In genomic region chr19:1428738-1429391, GRCh38 we compare ENCODE assay signal across 20 cellular contexts. TPM values are rescaled to one million over a fixed set of nuclear protein-coding genes. Genes with fewer than 3 reads are reported as not detected.
A peak's percentile ranks its signal among the peaks of the same experiment; 100 is the strongest.
DNase-seq lines count a peak whose midpoint lies in the region; ATAC-seq, FAIRE-seq and TF ChIP-seq lines count a peak whose summit lies in the region.
"Had no signal": no experiment of that assay in that cellular context is flagged by ENCODE, and none has a peak within 500 bp of the region (broad histone marks: within the 10 kb centered on the region; RNA-seq: fewer than 3 reads in every experiment).

No MANE protein-coding gene starts in this region.

- POLR2A ChIA-PET in RWPE1 (lab: Yijun Ruan, JAX; ENCODE audit: low non-redundant PET): interaction anchor here (0.7 kb wide), 1 partner anchor 91 kb away, joined by 3 read pairs; no protein-coding TSS in a partner anchor
- POLR2A ChIA-PET in H1 (lab: Charles Lee; ENCODE audit: partially characterized antibody): interaction anchor here (0.6 to 1.0 kb wide), 6 partner anchors 10 to 216 kb away, joined by 3 to 4 read pairs (median 3); no protein-coding TSS in a partner anchor
- POLR2A ChIA-PET in activated CD8-positive, alpha-beta T cell treated with anti-CD3 and anti-CD28 coated beads, Interleukin-2, amount 10 ng/mL, durations not matched to agents 7 days and 5 days (lab: Charles Lee): no interaction called here

- TF ChIP-seq CTCF in RWPE1 (conservative IDR thresholded peaks at IDR 0.05; ENCODE audit: low read depth): no peak
- no peak for TF ChIP-seq CTCF in H1 (IDR thresholded peaks at IDR 0.05; ENCODE audit: control extremely low read depth in 1 of 3, insufficient read depth in 1 of 3, low read depth in 1 of 3, low read length in 3 of 3)

- H3K4me1 ChIP-seq in BLaER1: peaks cover 63% of the 10 kb centered on the region
- peaks cover 0 to under 1% (median 0%) of the 10 kb centered on the region in 4 experiments; a peak in 1 of 7 replicates for H3K4me1 ChIP-seq in H1 (replicated peaks in 1 of 4; ENCODE audit: control insufficient read depth in 3 of 4, insufficient read depth in 4 of 4, low read length in 3 of 4)

- no peak overlapping the region for H2BK120ac ChIP-seq in H1 (replicated peaks; ENCODE audit: low read depth, low read length)

- H3K4me2 ChIP-seq in BLaER1 (peak overlapping the region; percentile 94), H1 (ENCODE audit: insufficient read depth in 1 of 2, low read depth in 2 of 2, low read length in 2 of 2) (no peak overlapping the region)

- DNase-seq in RWPE1 (ENCODE audit: low spot score): no peak
- DNase-seq in H1 (ENCODE audit: low read depth in 1 of 2, low spot score in 2 of 2): no peak
- DNase-seq in left lobe of liver (ENCODE audit: low spot score): no peak
- DNase-seq in activated CD8-positive, alpha-beta T cell treated with anti-CD3 and anti-CD28 coated beads, Interleukin-2, amount 10 ng/mL, durations not matched to agents 7 days and 5 days: no peak
- DNase-seq in KG1 (lab: John Stamatoyannopoulos, UW): no peak
- DNase-seq in LoVo (ENCODE audit: low spot score): no peak
- DNase-seq: Calu3; CD8-positive, alpha-beta T cell; HFFc6; MV-4-11; NCI-H1694 treated with DMSO at 0.1 percent for 48 hours; NCI-H774; OCI-M1; SIG-M5 had no signal

- no peaks in the 10 kb centered on the region for H3K23me2 ChIP-seq in H1 (ENCODE audit: low read depth, low read length)

- CTCF ChIA-PET in RWPE1 (lab: Yijun Ruan, JAX) (interaction anchor here (0.6 to 1.2 kb wide), 3 partner anchors 16 to 149 kb away, joined by 3 to 4 read pairs (median 4); no protein-coding TSS in a partner anchor), H1 (lab: Charles Lee; ENCODE audit: partially characterized antibody) (interaction anchor here (1.2 kb wide), 1 partner anchor 26 kb away, joined by 4 read pairs; no protein-coding TSS in a partner anchor)
- CTCF ChIA-PET in activated CD8-positive, alpha-beta T cell treated with anti-CD3 and anti-CD28 coated beads, Interleukin-2, amount 10 ng/mL, durations not matched to agents 7 days and 5 days (lab: Charles Lee): interaction anchor here (1.3 kb wide), 1 partner anchor 9 kb away, joined by 6 read pairs; no protein-coding TSS in a partner anchor

- H3K36me3 ChIP-seq in BLaER1 (peaks cover 78% of the 10 kb centered on the region), H1 (ENCODE audit: control insufficient read depth in 2 of 4, insufficient read depth in 4 of 4, low read length in 3 of 4) (peaks cover 31 to 79% (median 66%) of the 10 kb centered on the region in 4 experiments)

- peak overlapping the region; percentile 63; the same call in 1 of the 2 replicates for H3K9ac ChIP-seq in BLaER1
- H3K9ac ChIP-seq in H1 (replicated peaks in 1 of 4; ENCODE audit: extremely low read depth in 1 of 4, low read depth in 3 of 4, low read length in 3 of 4): no peak overlapping the region

- no peak overlapping the region for H3K4me3 Mint-ChIP-seq in activated CD8-positive, alpha-beta T cell treated with anti-CD3 and anti-CD28 coated beads, Interleukin-2, amount 10 ng/mL, durations not matched to agents 7 days and 5 days
- H3K4me3 Mint-ChIP-seq: CD8-positive, alpha-beta T cell; HFFc6 had no signal

- H3K27me3 ChIP-seq in BLaER1 (no peaks in the 10 kb centered on the region), H1 (replicated peaks in 1 of 4; ENCODE audit: control insufficient read depth in 3 of 4, extremely low read depth in 1 of 4, insufficient read depth in 3 of 4, low read length in 3 of 4) (no peaks in the 10 kb centered on the region)

- H3K23ac ChIP-seq in H1 (ENCODE audit: insufficient read length): no peak overlapping the region

- no peak overlapping the region for H2BK15ac ChIP-seq in H1 (ENCODE audit: low read length)

- no peak for FAIRE-seq in H1 (lab: Jason Lieb, UNC)
- FAIRE-seq: A204.1, GM12892, GM18507, H54 had no signal

- no peak overlapping the region for H3K4ac ChIP-seq in H1 (replicated peaks; ENCODE audit: insufficient read length, low read depth, low read length)

- H3K79me1 ChIP-seq in H1 (ENCODE audit: low read depth, low read length): peaks cover 9% of the 10 kb centered on the region

- no peak overlapping the region for H3K14ac ChIP-seq in H1 (ENCODE audit: insufficient read length)

- H2BK20ac ChIP-seq in H1 (ENCODE audit: low read length): no peak overlapping the region

- H2AFZ ChIP-seq in H1 (ENCODE audit: low read length): no peak overlapping the region

- no peak overlapping the region for H2AK5ac ChIP-seq in H1 (ENCODE audit: low read depth, low read length)

- H3K56ac ChIP-seq in H1 (replicated peaks; ENCODE audit: insufficient read length, low read depth, low read length): no peak overlapping the region

- H3K27ac ChIP-seq in BLaER1 (peak overlapping the region; percentile 58), RWPE1 (peak overlapping the region; percentile 72), H1 (ENCODE audit: low read depth, low read length) (no peak overlapping the region)

- no peak overlapping the region for H2BK5ac ChIP-seq in H1 (ENCODE audit: low read depth, low read length)

- H4K8ac ChIP-seq in H1 (ENCODE audit: extremely low read depth, insufficient read depth, low read length): peak overlapping the region; percentile 18; the same call in 1 of the 2 replicates

- no peak for TF ChIP-seq EP300 in H1 (IDR thresholded peaks at IDR 0.05; ENCODE audit: borderline replicate concordance in 1 of 2, low read depth in 2 of 2, low read length in 2 of 2)

- no peak overlapping the region for H4K5ac ChIP-seq in H1 (ENCODE audit: insufficient read length, low read depth, low read length)

- H3K9me3 Mint-ChIP-seq in activated CD8-positive, alpha-beta T cell treated with anti-CD3 and anti-CD28 coated beads, Interleukin-2, amount 10 ng/mL, durations not matched to agents 7 days and 5 days (ENCODE audit: insufficient read depth): no peaks in the 10 kb centered on the region
- H3K9me3 Mint-ChIP-seq: CD8-positive, alpha-beta T cell; HFFc6 had no signal

- H3K4me3 ChIP-seq in BLaER1 (no peak overlapping the region), H1 (ENCODE audit: extremely low read depth in 1 of 4, insufficient read depth in 2 of 4, low read depth in 3 of 4, low read length in 4 of 4) (no peak overlapping the region)

- no peak overlapping the region for H3K27ac Mint-ChIP-seq in activated CD8-positive, alpha-beta T cell treated with anti-CD3 and anti-CD28 coated beads, Interleukin-2, amount 10 ng/mL, durations not matched to agents 7 days and 5 days
- H3K27ac Mint-ChIP-seq: CD8-positive, alpha-beta T cell; HFFc6 had no signal

- H4K91ac ChIP-seq in H1 (replicated peaks; ENCODE audit: insufficient read length, low read length): no peak overlapping the region

- ATAC-seq in left lobe of liver (peak; percentile 4), HG03095 (IDR thresholded peaks at IDR 0.05; ENCODE audit: unreplicated experiment) (no peak)
- ATAC-seq in activated CD8-positive, alpha-beta T cell treated with anti-CD3 and anti-CD28 coated beads, Interleukin-2, amount 10 ng/mL, durations not matched to agents 7 days and 5 days: no peak
- ATAC-seq: CD8-positive, alpha-beta T cell had no signal

- H3K79me2 ChIP-seq in H1 (ENCODE audit: control insufficient read depth in 1 of 2, insufficient read depth in 2 of 2, low read length in 2 of 2): peaks cover 0 to 23% of the 10 kb centered on the region in 2 experiments; a peak in 2 of 4 replicates

- H3K9me3 ChIP-seq in BLaER1 (no peaks in the 10 kb centered on the region), H1 (ENCODE audit: insufficient read depth in 2 of 2, low read depth in 1 of 2, low read length in 1 of 2) (no peaks in the 10 kb centered on the region)

- TF ChIP-seq POLR2A in H1 (IDR thresholded peaks at IDR 0.05; ENCODE audit: control extremely low read depth in 1 of 2, low read depth in 2 of 2, low read length in 2 of 2): no peak

- peaks cover 39% of the 10 kb centered on the region for H3K36me3 Mint-ChIP-seq in activated CD8-positive, alpha-beta T cell treated with anti-CD3 and anti-CD28 coated beads, Interleukin-2, amount 10 ng/mL, durations not matched to agents 7 days and 5 days (ENCODE audit: low read depth)

- H3K4me1 Mint-ChIP-seq in activated CD8-positive, alpha-beta T cell treated with anti-CD3 and anti-CD28 coated beads, Interleukin-2, amount 10 ng/mL, durations not matched to agents 7 days and 5 days (ENCODE audit: low read depth): no peaks in the 10 kb centered on the region

- H2BK12ac ChIP-seq in H1 (ENCODE audit: low read depth, low read length): no peak overlapping the region

- TF ChIP-seq RAD21 in H1 (IDR thresholded peaks at IDR 0.05 in 1 of 2, conservative IDR thresholded peaks at IDR 0.05 in 1 of 2; ENCODE audit: low read depth in 2 of 2, low read length in 2 of 2): no peak

- H4K20me1 ChIP-seq in BLaER1 (peaks cover 99% of the 10 kb centered on the region), H1 (replicated peaks in 1 of 2; ENCODE audit: control insufficient read depth in 1 of 2, insufficient read depth in 2 of 2, low read length in 2 of 2) (peaks cover 25 to 42% of the 10 kb centered on the region in 2 experiments)

- 92% methylated on average over 39 of the region's 41 CpGs; no CpG with 5 or more reads in 1 of the 2 experiments for WGBS in H1 (ENCODE audit: extremely low coverage in 1 of 2, insufficient coverage in 1 of 2, insufficient read length in 1 of 2, insufficient replicate concordance in 2 of 2, low coverage in 1 of 2, low lambda C conversion rate in 2 of 2, missing lambda C conversion rate in 1 of 2), 2 experiments

- H3K27me3 Mint-ChIP-seq in activated CD8-positive, alpha-beta T cell treated with anti-CD3 and anti-CD28 coated beads, Interleukin-2, amount 10 ng/mL, durations not matched to agents 7 days and 5 days (ENCODE audit: low read depth): no peaks in the 10 kb centered on the region

- H3K18ac ChIP-seq in H1 (ENCODE audit: extremely low read depth, low read length): no peak overlapping the region

RNA-seq across cellular contexts. Expression of gene RPS15, which starts 9.3 kb away (rescaled TPM):
- total RNA-seq in H1 (2021; fragmentation: NEBNext Ultra II Directional; extraction: Animal tissue kit (Norgen Biotek cat#: 25700)): 1,562 and 1,589 TPM in 2 replicates
- polyA plus RNA-seq in H1 (2011; rRNA removed): 3,890 and 4,770 TPM in 2 replicates
- 4,361 TPM for polyA plus RNA-seq in H1 (2011; cell fraction: cytosol; rRNA removed)
- polyA plus RNA-seq in H1 (2011; cell fraction: nucleus; rRNA removed): 2,705 TPM
- 2,291 to 3,052 TPM (median 2,740 TPM) in 4 replicates for polyA plus RNA-seq in H1 (2012, experiment 1 of 2)
- 8,937 TPM for polyA plus RNA-seq in H1 (2012, experiment 2 of 2)
- 2,700 TPM for polyA plus RNA-seq in H1 (2013, experiment 1 of 2)
- 2,703 TPM for polyA plus RNA-seq in H1 (2013, experiment 2 of 2)
- 313 and 344 TPM in 2 replicates for polyA minus RNA-seq in H1 (2011; rRNA and poly(A)+ RNA removed)
- 991 TPM for polyA minus RNA-seq in H1 (2011; cell fraction: cytosol; rRNA and poly(A)+ RNA removed)
- polyA minus RNA-seq in H1 (2011; cell fraction: nucleus; rRNA and poly(A)+ RNA removed): 590 TPM
- 410 TPM for total RNA-seq in left lobe of liver
- total RNA-seq in activated CD8-positive, alpha-beta T cell treated with anti-CD3 and anti-CD28 coated beads, Interleukin-2, amount 10 ng/mL, durations not matched to agents 7 days and 5 days: 1,000 to 10,000 TPM; 1,384 TPM

RNA-seq across cellular contexts. Expression of gene APC2, which starts 21.1 kb away (rescaled TPM):
- total RNA-seq in H1 (2021; fragmentation: NEBNext Ultra II Directional; extraction: Animal tissue kit (Norgen Biotek cat#: 25700)): 3.7 and 4.1 TPM in 2 replicates
- polyA plus RNA-seq in H1 (2011; rRNA removed): 1.3 and 3.3 TPM in 2 replicates
- 3.6 TPM for polyA plus RNA-seq in H1 (2011; cell fraction: cytosol; rRNA removed)
- 12.1 TPM for polyA plus RNA-seq in H1 (2011; cell fraction: nucleus; rRNA removed)
- polyA plus RNA-seq in H1 (2012, experiment 1 of 2): 1.2 to 2.5 TPM (median 1.6 TPM) in 4 replicates
- polyA plus RNA-seq in H1 (2012, experiment 2 of 2): 0.91 TPM
- polyA plus RNA-seq in H1 (2013, experiment 1 of 2): 0.39 TPM
- polyA plus RNA-seq in H1 (2013, experiment 2 of 2): 0.31 TPM
- polyA minus RNA-seq in H1 (2011; rRNA and poly(A)+ RNA removed): 3.3 and 4.3 TPM in 2 replicates
- 7.2 TPM for polyA minus RNA-seq in H1 (2011; cell fraction: cytosol; rRNA and poly(A)+ RNA removed)
- polyA minus RNA-seq in H1 (2011; cell fraction: nucleus; rRNA and poly(A)+ RNA removed): 16.9 TPM
- total RNA-seq in left lobe of liver: 0.13 TPM
- not detected for total RNA-seq in activated CD8-positive, alpha-beta T cell treated with anti-CD3 and anti-CD28 coated beads, Interleukin-2, amount 10 ng/mL, durations not matched to agents 7 days and 5 days

RNA-seq across cellular contexts. Expression of gene DAZAP1, which starts 21.5 kb away (rescaled TPM):
- 341 and 343 TPM in 2 replicates for total RNA-seq in H1 (2021; fragmentation: NEBNext Ultra II Directional; extraction: Animal tissue kit (Norgen Biotek cat#: 25700))
- 79.6 and 139 TPM in 2 replicates for polyA plus RNA-seq in H1 (2011; rRNA removed)
- 146 TPM for polyA plus RNA-seq in H1 (2011; cell fraction: cytosol; rRNA removed)
- 154 TPM for polyA plus RNA-seq in H1 (2011; cell fraction: nucleus; rRNA removed)
- 141 to 222 TPM (median 192 TPM) in 4 replicates for polyA plus RNA-seq in H1 (2012, experiment 1 of 2)
- polyA plus RNA-seq in H1 (2012, experiment 2 of 2): 169 TPM
- polyA plus RNA-seq in H1 (2013, experiment 1 of 2): 192 TPM
- polyA plus RNA-seq in H1 (2013, experiment 2 of 2): 197 TPM
- 44.1 and 52.1 TPM in 2 replicates for polyA minus RNA-seq in H1 (2011; rRNA and poly(A)+ RNA removed)
- 81.1 TPM for polyA minus RNA-seq in H1 (2011; cell fraction: cytosol; rRNA and poly(A)+ RNA removed)
- 59.0 TPM for polyA minus RNA-seq in H1 (2011; cell fraction: nucleus; rRNA and poly(A)+ RNA removed)
- total RNA-seq in left lobe of liver: 48.1 TPM
- 100 to 1,000 TPM; 264 to 270 TPM for total RNA-seq in activated CD8-positive, alpha-beta T cell treated with anti-CD3 and anti-CD28 coated beads, Interleukin-2, amount 10 ng/mL, durations not matched to agents 7 days and 5 days

RNA-seq across cellular contexts. Expression of gene GAMT, which starts 27.5 kb away (rescaled TPM):
- 17.2 TPM in 2 replicates for total RNA-seq in H1 (2021; fragmentation: NEBNext Ultra II Directional; extraction: Animal tissue kit (Norgen Biotek cat#: 25700))
- 35.6 and 45.3 TPM in 2 replicates for polyA plus RNA-seq in H1 (2011; rRNA removed)
- 29.1 TPM for polyA plus RNA-seq in H1 (2011; cell fraction: cytosol; rRNA removed)
- 28.0 TPM for polyA plus RNA-seq in H1 (2011; cell fraction: nucleus; rRNA removed)
- 12.3 to 28.3 TPM (median 23.6 TPM) in 4 replicates for polyA plus RNA-seq in H1 (2012, experiment 1 of 2)
- polyA plus RNA-seq in H1 (2012, experiment 2 of 2): 21.6 TPM
- polyA plus RNA-seq in H1 (2013, experiment 1 of 2): 17.8 TPM
- polyA plus RNA-seq in H1 (2013, experiment 2 of 2): 16.9 TPM
- polyA minus RNA-seq in H1 (2011; rRNA and poly(A)+ RNA removed): 9.2 and 9.5 TPM in 2 replicates
- polyA minus RNA-seq in H1 (2011; cell fraction: cytosol; rRNA and poly(A)+ RNA removed): 12.3 TPM
- 10.1 TPM for polyA minus RNA-seq in H1 (2011; cell fraction: nucleus; rRNA and poly(A)+ RNA removed)
- 214 TPM for total RNA-seq in left lobe of liver
- 10 to 100 TPM; 26.2 to 26.8 TPM for total RNA-seq in activated CD8-positive, alpha-beta T cell treated with anti-CD3 and anti-CD28 coated beads, Interleukin-2, amount 10 ng/mL, durations not matched to agents 7 days and 5 days

RNA-seq across cellular contexts. Expression of gene NDUFS7, which starts 45.2 kb away (rescaled TPM):
- 78.1 and 92.7 TPM in 2 replicates for total RNA-seq in H1 (2021; fragmentation: NEBNext Ultra II Directional; extraction: Animal tissue kit (Norgen Biotek cat#: 25700))
- polyA plus RNA-seq in H1 (2011; rRNA removed): 309 and 372 TPM in 2 replicates
- polyA plus RNA-seq in H1 (2011; cell fraction: cytosol; rRNA removed): 204 TPM
- polyA plus RNA-seq in H1 (2011; cell fraction: nucleus; rRNA removed): 149 TPM
- 58.9 to 109 TPM (median 96.7 TPM) in 4 replicates for polyA plus RNA-seq in H1 (2012, experiment 1 of 2)
- polyA plus RNA-seq in H1 (2012, experiment 2 of 2): 87.9 TPM
- 55.6 TPM for polyA plus RNA-seq in H1 (2013, experiment 1 of 2)
- 56.3 TPM for polyA plus RNA-seq in H1 (2013, experiment 2 of 2)
- 33.3 and 46.7 TPM in 2 replicates for polyA minus RNA-seq in H1 (2011; rRNA and poly(A)+ RNA removed)
- 97.7 TPM for polyA minus RNA-seq in H1 (2011; cell fraction: cytosol; rRNA and poly(A)+ RNA removed)
- 34.6 TPM for polyA minus RNA-seq in H1 (2011; cell fraction: nucleus; rRNA and poly(A)+ RNA removed)
- 105 TPM for total RNA-seq in left lobe of liver
- 100 to 1,000 TPM; 122 to 127 TPM for total RNA-seq in activated CD8-positive, alpha-beta T cell treated with anti-CD3 and anti-CD28 coated beads, Interleukin-2, amount 10 ng/mL, durations not matched to agents 7 days and 5 days
